Comparison of ENCODE assay signal across 21 cellular contexts in genomic region chr10:49505589-49505988, GRCh38. TPM values are rescaled to one million over a fixed set of nuclear protein-coding genes. Genes with fewer than 3 reads are reported as not detected.
A peak's percentile ranks its signal among the peaks of the same experiment; 100 is the strongest.
DNase-seq lines count a peak whose midpoint lies in the region; ATAC-seq, FAIRE-seq and TF ChIP-seq lines count a peak whose summit lies in the region.
"Had no signal": no experiment of that assay in that cellular context is flagged by ENCODE, and none has a peak within 500 bp of the region (broad histone marks: within the 10 kb centered on the region; RNA-seq: fewer than 3 reads in every experiment).

No MANE protein-coding gene starts in this region.

- H3K4me1 Mint-ChIP-seq in GM23338 (peaks cover 25% of the 10 kb centered on the region), astrocyte (ENCODE audit: low read depth, unreplicated experiment) (no peaks in the 10 kb centered on the region), osteocyte (ENCODE audit: unreplicated experiment) (peaks cover 49% of the 10 kb centered on the region)

- H3K79me2 ChIP-seq in GM23338 (replicated peaks; ENCODE audit: insufficient read depth): no peaks in the 10 kb centered on the region
- no peaks in the 10 kb centered on the region for H3K79me2 ChIP-seq in SK-N-SH (ENCODE audit: insufficient read depth)
- no peaks in the 10 kb centered on the region for H3K79me2 ChIP-seq in astrocyte (ENCODE audit: insufficient read depth, low read length)

- H3K36me3 Mint-ChIP-seq in GM23338 (ENCODE audit: low read depth): no peaks in the 10 kb centered on the region
- peaks cover under 1% of the 10 kb centered on the region for H3K36me3 Mint-ChIP-seq in astrocyte (ENCODE audit: low read depth, unreplicated experiment)
- H3K36me3 Mint-ChIP-seq in osteocyte (ENCODE audit: unreplicated experiment): peaks cover 45% of the 10 kb centered on the region

- H3K36me3 ChIP-seq in GM23338 (ENCODE audit: insufficient read depth) (no peaks in the 10 kb centered on the region), SK-N-SH (replicated peaks in 1 of 2; ENCODE audit: control insufficient read depth in 1 of 2, insufficient read depth in 2 of 2, low read length in 1 of 2) (peaks cover 16 to 19% of the 10 kb centered on the region in 2 experiments), astrocyte (ENCODE audit: insufficient read depth, low read length) (peaks cover 1% of the 10 kb centered on the region)
- H3K36me3 ChIP-seq: BLaER1 had no signal

- H3K27me3 ChIP-seq in GM23338 (ENCODE audit: insufficient read depth) (no peaks in the 10 kb centered on the region), SK-N-SH (ENCODE audit: insufficient read depth) (no peaks in the 10 kb centered on the region), astrocyte (ENCODE audit: insufficient read depth, low read length) (no peaks in the 10 kb centered on the region)
- H3K27me3 ChIP-seq: BLaER1 had no signal

- intact Hi-C loops in Right ventricle myocardium superior (cut with DNase I): no loop called here

- H4K20me1 ChIP-seq in GM23338 (replicated peaks; ENCODE audit: insufficient read depth): no peaks in the 10 kb centered on the region
- no peaks in the 10 kb centered on the region for H4K20me1 ChIP-seq in SK-N-SH (ENCODE audit: insufficient read depth)
- H4K20me1 ChIP-seq in astrocyte (ENCODE audit: insufficient read depth, low read length): peaks cover 25% of the 10 kb centered on the region

- peak in 1 of 2 experiments; percentile 80; a peak in 1 of 4 replicates for TF ChIP-seq EP300 in SK-N-SH (IDR thresholded peaks at IDR 0.05; ENCODE audit: borderline replicate concordance in 1 of 2, low read depth in 1 of 2, low read length in 1 of 2)

- H3K4me2 ChIP-seq in GM23338 (peak overlapping the region; percentile 21; the same call in 1 of the 2 replicates), SK-N-SH (no peak overlapping the region), astrocyte (ENCODE audit: low read length) (no peak overlapping the region)
- H3K4me2 ChIP-seq: BLaER1 had no signal

- H3F3A ChIP-seq in GM23338 (replicated peaks; ENCODE audit: low read depth): no peaks in the 10 kb centered on the region
- no peaks in the 10 kb centered on the region for H3F3A ChIP-seq in SK-N-SH (replicated peaks; ENCODE audit: insufficient read depth)

- peak; percentile 26 for FAIRE-seq in astrocyte (lab: Jason Lieb, UNC)
- FAIRE-seq: A204.1, G401.6, GM12892 had no signal

- H3K27ac ChIP-seq in GM23338 (ENCODE audit: low read depth): no peak overlapping the region
- H3K27ac ChIP-seq in SK-N-SH (ENCODE audit: low read depth in 2 of 2, low read length in 1 of 2): peak overlapping the region in 1 of 2 experiments; percentile 43; a peak in 1 of 4 replicates
- H3K27ac ChIP-seq in astrocyte (ENCODE audit: low read depth, low read length): no peak overlapping the region
- H3K27ac ChIP-seq: BLaER1, C4-2B, GM23248 had no signal

- no peak for TF ChIP-seq CTCF in GM23338 (conservative IDR thresholded peaks at IDR 0.05; ENCODE audit: low read depth in 2 of 2)
- TF ChIP-seq CTCF in SK-N-SH (IDR thresholded peaks at IDR 0.05): no peak
- no peak for TF ChIP-seq CTCF in astrocyte (IDR thresholded peaks at IDR 0.05; ENCODE audit: insufficient read depth, low read depth, low read length)
- TF ChIP-seq CTCF in osteocyte (IDR thresholded peaks at IDR 0.05): no peak

- H3K4me3 ChIP-seq in GM23338: no peak overlapping the region
- no peak overlapping the region for H3K4me3 ChIP-seq in SK-N-SH (ENCODE audit: low read depth in 2 of 2, low read length in 1 of 2)
- no peak overlapping the region for H3K4me3 ChIP-seq in astrocyte (ENCODE audit: insufficient read depth, low read depth, low read length)
- H3K4me3 ChIP-seq: BLaER1, GM23248 had no signal

- H3K27me3 Mint-ChIP-seq in GM23338 (ENCODE audit: insufficient read depth, low read depth, poor library complexity): no peaks in the 10 kb centered on the region
- H3K27me3 Mint-ChIP-seq in astrocyte (ENCODE audit: low read depth, unreplicated experiment): no peaks in the 10 kb centered on the region
- no peaks in the 10 kb centered on the region for H3K27me3 Mint-ChIP-seq in osteocyte (ENCODE audit: unreplicated experiment)
- H3K27me3 Mint-ChIP-seq: B cell; CD4-positive, CD25-positive, alpha-beta regulatory T cell had no signal

- H2AFZ ChIP-seq in GM23338 (no peak overlapping the region), SK-N-SH (ENCODE audit: low read depth) (no peak overlapping the region), astrocyte (ENCODE audit: low read depth, low read length) (no peak overlapping the region)
- H2AFZ ChIP-seq: GM23248 had no signal

- no peak for TF ChIP-seq RAD21 in SK-N-SH (IDR thresholded peaks at IDR 0.05; ENCODE audit: low read length)

- H3K9me3 Mint-ChIP-seq in GM23338 (no peaks in the 10 kb centered on the region), astrocyte (ENCODE audit: unreplicated experiment) (no peaks in the 10 kb centered on the region), osteocyte (ENCODE audit: unreplicated experiment) (no peaks in the 10 kb centered on the region)
- H3K9me3 Mint-ChIP-seq: CD4-positive, CD25-positive, alpha-beta regulatory T cell; CD8-positive, alpha-beta T cell; H9 had no signal

- no peaks in the 10 kb centered on the region for H3K9me2 ChIP-seq in GM23338 (ENCODE audit: insufficient read depth)
- H3K9me2 ChIP-seq in SK-N-SH: no peaks in the 10 kb centered on the region

- POLR2A ChIA-PET in SK-N-SH (lab: Yijun Ruan, JAX): interaction anchor here (1.1 kb wide), 1 partner anchor 98 kb away, joined by 3 read pairs; no protein-coding TSS in a partner anchor

- CTCF ChIA-PET in SK-N-SH (lab: Yijun Ruan, JAX): interaction anchor here (0.7 to 3.1 kb wide), 6 partner anchors 10 to 849 kb away, joined by 3 to 16 read pairs (median 9); no protein-coding TSS in a partner anchor

- no peak for DNase-seq in GM23338 (ENCODE audit: low spot score)
- no peak for DNase-seq in SK-N-SH
- DNase-seq in astrocyte (ENCODE audit: low read depth): no peak
- no peak for DNase-seq in osteocyte (ENCODE audit: extremely low spot score, unreplicated experiment)
- DNase-seq in Right ventricle myocardium superior: no peak
- no peak for DNase-seq in NCI-H2227 treated with DMSO at 0.1 percent for 48 hours (lab: John Stamatoyannopoulos, UW)
- DNase-seq: Caco-2; CD4-positive, CD25-positive, alpha-beta regulatory T cell; CD8-positive, alpha-beta T cell; DMS153; DND-41; GM23248; H9 had no signal

- H3K9ac ChIP-seq in SK-N-SH (no peak overlapping the region), astrocyte (ENCODE audit: low read length) (no peak overlapping the region)
- H3K9ac ChIP-seq: BLaER1, GM23248 had no signal

- H3K4me3 Mint-ChIP-seq in GM23338 (no peak overlapping the region), astrocyte (ENCODE audit: unreplicated experiment) (no peak overlapping the region), osteocyte (ENCODE audit: unreplicated experiment) (no peak overlapping the region)
- H3K4me3 Mint-ChIP-seq: B cell; CD4-positive, CD25-positive, alpha-beta regulatory T cell; CD8-positive, alpha-beta T cell; H9 had no signal

- H3K9me3 ChIP-seq in SK-N-SH (no peaks in the 10 kb centered on the region), astrocyte (ENCODE audit: insufficient read depth, low read depth, low read length) (no peaks in the 10 kb centered on the region)
- H3K9me3 ChIP-seq: BLaER1, Caco-2 had no signal

- 63% methylated on average over 4 of the region's 4 CpGs for WGBS in SK-N-SH (ENCODE audit: low lambda C conversion rate)

- H3K27ac Mint-ChIP-seq in GM23338 (no peak overlapping the region), astrocyte (ENCODE audit: unreplicated experiment) (no peak overlapping the region), osteocyte (ENCODE audit: unreplicated experiment) (peak overlapping the region; percentile 5)
- H3K27ac Mint-ChIP-seq: B cell; CD4-positive, CD25-positive, alpha-beta regulatory T cell; CD8-positive, alpha-beta T cell; H9 had no signal

- ATAC-seq in GM23338 (no peak), Right ventricle myocardium superior (ENCODE audit: poor library complexity) (no peak), HG02870 (IDR thresholded peaks at IDR 0.05; ENCODE audit: unreplicated experiment) (no peak)
- ATAC-seq: CD8-positive, alpha-beta T cell; HCT116 had no signal

- H3K4me1 ChIP-seq in GM23338 (ENCODE audit: insufficient read depth) (peaks cover 36% of the 10 kb centered on the region), SK-N-SH (ENCODE audit: control insufficient read depth in 1 of 2, insufficient read depth in 2 of 2, low read depth in 1 of 2, low read length in 1 of 2) (peaks cover 0 to 4% of the 10 kb centered on the region in 2 experiments; a peak in 2 of 4 replicates), astrocyte (ENCODE audit: insufficient read depth, low read length) (no peaks in the 10 kb centered on the region)
- H3K4me1 ChIP-seq: Caco-2 had no signal

TF ChIP-seq in GM23338, 12 proteins besides CTCF, POLR2A, EP300 and RAD21 (continues in another document):
- no peak for TF ChIP-seq POLR2AphosphoS5 (IDR thresholded peaks at IDR 0.05; ENCODE audit: low read depth)
- no peak for TF ChIP-seq NANOG (IDR thresholded peaks at IDR 0.05; ENCODE audit: borderline replicate concordance)

TF ChIP-seq in SK-N-SH, 30 proteins besides CTCF, POLR2A, EP300 and RAD21 (continues in another document):
- TF ChIP-seq USF1 (IDR thresholded peaks at IDR 0.05; ENCODE audit: borderline replicate concordance, low read depth) (no peak), RCOR1 (IDR thresholded peaks at IDR 0.05; ENCODE audit: low read length) (peak; percentile 71; the same call in 1 of the 2 replicates), FOSL2 (IDR thresholded peaks at IDR 0.05; ENCODE audit: borderline replicate concordance, low read depth) (no peak), MAX (IDR thresholded peaks at IDR 0.05; ENCODE audit: low read depth) (no peak), NFIC (IDR thresholded peaks at IDR 0.05; ENCODE audit: borderline replicate concordance) (no peak)

RNA-seq across cellular contexts. Expression of gene ERCC6, which starts 33.3 kb away (rescaled TPM):
- total RNA-seq in GM23338 (2014; rRNA removed; shearing (Covaris generic)): 10.1 and 13.8 TPM in 2 replicates
- polyA plus RNA-seq in GM23338 (2016; fragmentation: Nextera tagmentation; extraction: Ambion mirVana): 2.5 and 4.0 TPM in 2 replicates
- 4.5 and 6.2 TPM in 2 replicates for polyA plus RNA-seq in SK-N-SH (2012; rRNA removed)
- polyA plus RNA-seq in SK-N-SH (2012; cell fraction: cytosol; rRNA removed): 5.3 and 5.4 TPM in 2 replicates
- polyA plus RNA-seq in SK-N-SH (2012; cell fraction: nucleus; rRNA removed): 7.9 and 12.0 TPM in 2 replicates
- total RNA-seq in astrocyte: 20.1 and 22.3 TPM in 2 replicates
- total RNA-seq in osteocyte: 184 and 187 TPM in 2 replicates
- total RNA-seq in Right ventricle myocardium superior: 25.3 TPM
